In the genomic region with DNA sequence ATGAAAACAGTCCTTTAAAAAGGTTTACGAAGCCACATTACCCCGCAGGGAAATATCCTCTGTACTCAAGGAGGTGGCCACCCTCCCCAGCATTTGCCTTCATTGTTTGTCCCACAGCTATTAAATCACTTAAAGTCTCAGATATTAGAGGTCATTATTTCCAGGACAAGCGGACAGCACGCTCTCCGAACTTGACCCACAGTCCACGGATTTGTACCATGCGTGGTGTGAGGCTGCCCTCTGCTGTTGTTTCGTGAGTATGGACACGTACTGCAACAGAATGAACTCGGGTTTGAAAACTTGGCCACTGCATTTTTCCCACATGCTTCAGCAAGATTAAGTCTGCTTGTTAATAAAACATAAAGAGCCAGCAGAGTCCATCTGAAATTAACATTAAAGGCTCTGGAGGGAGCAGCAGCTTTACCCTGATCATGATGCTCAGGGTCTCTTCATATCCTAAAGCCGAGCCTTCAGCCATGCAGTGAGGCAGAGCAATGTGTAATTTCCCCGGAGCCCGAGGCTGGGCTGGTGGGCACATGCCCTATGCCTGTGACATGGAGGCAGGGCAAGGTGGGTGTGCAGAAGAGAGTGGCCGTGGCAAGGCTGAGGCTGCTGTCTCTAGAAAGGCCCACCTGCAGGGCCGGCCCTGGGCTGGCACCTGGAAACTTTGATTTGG, we compare ENCODE assay signal across 8 cellular contexts. TPM values are rescaled to one million over a fixed set of nuclear protein-coding genes. Genes with fewer than 3 reads are reported as not detected.
A peak's percentile ranks its signal among the peaks of the same experiment; 100 is the strongest.
DNase-seq lines count a peak whose midpoint lies in the region; ATAC-seq and TF ChIP-seq lines count a peak whose summit lies in the region.

No MANE protein-coding gene starts in this region.

- no peak for ATAC-seq in HG03571 (IDR thresholded peaks at IDR 0.05; ENCODE audit: unreplicated experiment)

- no peak for TF ChIP-seq POLR2A in esophagus squamous epithelium (IDR thresholded peaks at IDR 0.05)

- no peaks in the 10 kb centered on the region for H3K4me1 ChIP-seq in esophagus squamous epithelium

- H3K4me3 ChIP-seq in AG04449 (ENCODE audit: low read depth, low read length), result no peak overlapping the region
- H3K4me3 ChIP-seq in esophagus squamous epithelium, result no peak overlapping the region

- DNase-seq in AG04449 (ENCODE audit: low read depth, low spot score) (no peak), GM03348 (ENCODE audit: low spot score) (peak; percentile 55), RPMI7951 (ENCODE audit: low read depth) (peak; percentile 24), esophagus squamous epithelium (lab: John Stamatoyannopoulos, UW) (no peak), T-helper 1 cell (no peak)
- no peak for DNase-seq in stimulated activated CD4-positive, alpha-beta T cell treated with anti-CD3 and anti-CD28 coated beads, Interleukin-4, amount 100 ng/mL, for 1 hour

- 61 to 67% methylated on average over 13 to 14 of the region's 15 CpGs for WGBS in esophagus squamous epithelium, 2 donors

- peaks cover 42% of the 10 kb centered on the region for H3K36me3 Mint-ChIP-seq in nephron (ENCODE audit: low read depth)

- peaks cover 15 to 99% (median 37%) of the 10 kb centered on the region in 3 donors for H3K36me3 ChIP-seq in esophagus squamous epithelium

- H3K9me3 ChIP-seq in esophagus squamous epithelium, result no peaks in the 10 kb centered on the region

- peaks cover 7% of the 10 kb centered on the region for H3K27me3 Mint-ChIP-seq in nephron (ENCODE audit: low read depth)

- intact Hi-C loops in esophagus squamous epithelium (cut with DNase I), result loop anchor here (10.0 kb wide), 1 partner anchor 210 kb away; no protein-coding TSS in a partner anchor

- no peaks in the 10 kb centered on the region for H3K27me3 ChIP-seq in esophagus squamous epithelium

- TF ChIP-seq CTCF in AG04449 (IDR thresholded peaks at IDR 0.05; ENCODE audit: insufficient read depth, low read length, missing control alignments) (peak; percentile 67), esophagus squamous epithelium (IDR thresholded peaks at IDR 0.05) (peak in 5 of 6 experiments; percentile 67 to 83 (median 75)), nephron (IDR thresholded peaks at IDR 0.05; ENCODE audit: unreplicated experiment in 3 of 3) (peak; percentile 86 to 91 (median 89))

- CTCF ChIA-PET in AG04449 (lab: Yijun Ruan, JAX), result interaction anchor here (0.6 to 6.7 kb wide), 21 partner anchors 9 to 528 kb away, joined by 3 to 66 read pairs (median 4); a partner anchor contains a TSS

- H3K9me3 Mint-ChIP-seq in nephron, result no peaks in the 10 kb centered on the region

- no peak overlapping the region for H3K4me3 Mint-ChIP-seq in nephron

- H3K4me1 Mint-ChIP-seq in nephron, result peaks cover 5% of the 10 kb centered on the region

- POLR2A ChIA-PET in AG04449 (lab: Yijun Ruan, JAX), result interaction anchor here (0.7 kb wide), 1 partner anchor 10 kb away, joined by 3 read pairs; no protein-coding TSS in a partner anchor

- no peak overlapping the region for H3K27ac ChIP-seq in esophagus squamous epithelium

- peak overlapping the region in 2 of 3 experiments; percentile 3 to 28 for H3K27ac Mint-ChIP-seq in nephron

RNA-seq across cellular contexts. Expression of a gene that starts 19.7 kb away (rescaled TPM):
- 17.2 and 17.4 TPM in 2 replicates for total RNA-seq in RPMI7951 (2014; rRNA removed; shearing (Covaris generic))
- 10 to 100 TPM; 20.2 to 35.9 (median 29.9) TPM for total RNA-seq in esophagus squamous epithelium

Comparison
In these comparisons a context has a peak if more than half of its experiments do, and no peak if none do; other contexts are left out.
1. DNase-seq: peak in GM03348 (single experiment) and RPMI7951 (single experiment); none in AG04449 (single experiment), esophagus squamous epithelium (single experiment), T-helper 1 cell (0 of 5) and stimulated activated CD4-positive, alpha-beta T cell treated with anti-CD3 and anti-CD28 coated beads, Interleukin-4, amount 100 ng/mL, for 1 hour (single experiment).
2. Peak in every context shown above with its lines, with median percentiles within 50 percentile points of each other: CTCF ChIP-seq.